Comparison of ENCODE assay signal across 27 cellular contexts in the genomic region with DNA sequence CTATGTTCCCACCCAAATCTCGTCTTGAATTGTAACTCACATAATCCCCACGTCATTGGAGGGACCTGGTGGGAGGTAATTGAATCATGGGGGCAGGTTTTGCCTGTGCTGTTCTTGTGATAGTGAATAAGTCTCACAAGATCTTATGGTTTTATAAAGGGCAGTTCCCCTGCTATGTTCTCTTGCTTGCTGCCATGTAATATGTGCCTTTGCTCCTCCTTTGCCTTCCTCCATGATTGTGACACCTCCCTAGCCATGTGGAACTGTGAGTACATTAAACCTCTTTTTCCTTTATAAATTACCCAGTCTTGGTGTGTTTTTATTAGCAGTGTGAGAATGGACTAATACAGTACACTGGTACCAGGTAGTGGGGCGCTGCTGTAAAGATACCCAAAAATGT.
"Had no signal": no experiment of that assay in that cellular context is flagged by ENCODE, and none has a peak within 500 bp of the region (broad histone marks: within the 10 kb centered on the region; RNA-seq: fewer than 3 reads in every experiment).

No MANE protein-coding gene starts in this region.

- H3K27me3 ChIP-seq: stomach, suprapubic skin, testis, thyroid gland, tibial artery, tibial nerve, transverse colon, upper lobe of left lung, upper lobe of right lung, uterus, vagina had no signal

- H3K4me1 ChIP-seq: stomach, suprapubic skin, testis, thyroid gland, tibial artery, tibial nerve, transverse colon, upper lobe of left lung, upper lobe of right lung, uterus, vagina had no signal

- H3K4me3 ChIP-seq: stomach, suprapubic skin, testis, thoracic aorta, thyroid gland, tibial artery, tibial nerve, transverse colon, upper lobe of left lung, upper lobe of right lung, uterus, vagina had no signal

- DNase-seq: stimulated activated CD4-positive, alpha-beta T cell treated with anti-CD3 and anti-CD28 coated beads, Interleukin-2, amount 100 ng/mL, for 48 hours; stimulated activated CD4-positive, alpha-beta T cell treated with anti-CD3 and anti-CD28 coated beads, Interleukin-4, amount 100 ng/mL, for 1 hour; stimulated activated CD4-positive, alpha-beta T cell treated with anti-CD3 and anti-CD28 coated beads, Interleukin-4, amount 100 ng/mL, for 24 hours; stimulated activated CD4-positive, alpha-beta T cell treated with anti-CD3 and anti-CD28 coated beads, Interleukin-4, amount 100 ng/mL, for 4 hours; stimulated activated CD8-positive, alpha-beta memory T cell treated with anti-CD3 and anti-CD28 coated beads, Interleukin-4, amount 100 ng/mL, for 48 hours; stimulated activated naive B cell treated with anti-CD40 and anti-IgM and Interleukin-4, amounts not matched to agents 10 μg/mL and 1 μg/mL and 100 μg/mL, for 72 hours; stimulated activated naive CD4-positive, alpha-beta T cell; stimulated activated naive CD4-positive, alpha-beta T cell treated with Interleukin-2 at 50 U/mL for 16 hours; stimulated activated naive CD8-positive, alpha-beta T cell treated with anti-CD3 and anti-CD28 coated beads, Interleukin-15, amount 100 ng/mL, for 72 hours; stimulated activated naive CD8-positive, alpha-beta T cell treated with anti-CD3 and anti-CD28 coated beads, Interleukin-15, Interleukin-2, amounts not matched to agents 100 U/mL and 50 U/mL, for 24 hours; stomach; substantia nigra; testis; thyroid gland; tibial artery; transverse colon; trophoblast cell; upper lobe of left lung; upper lobe of right lung; uterus had no signal

- ATAC-seq: stimulated activated effector memory CD8-positive, alpha-beta T cell treated with anti-CD3 and anti-CD28 coated beads, Interleukin-12 subunit alpha, Interleukin-12 subunit beta, amount 100 ng/mL, for 72 hours; stimulated activated memory B cell treated with anti-CD40 and anti-IgM and Interleukin-4, amounts not matched to agents 10 μg/mL and 1 μg/mL and 100 μg/mL, for 72 hours; stimulated activated naive B cell treated with anti-CD40 and anti-IgM and Interleukin-4, amounts not matched to agents 10 μg/mL and 1 μg/mL and 100 μg/mL, for 72 hours; stimulated activated naive CD8-positive, alpha-beta T cell treated with anti-CD3 and anti-CD28 coated beads, Interleukin-15, amount 100 ng/mL, for 72 hours; stimulated activated naive CD8-positive, alpha-beta T cell treated with anti-CD3 and anti-CD28 coated beads, Interleukin-15, Interleukin-2, amounts not matched to agents 100 U/mL and 50 U/mL, for 24 hours; upper lobe of right lung had no signal

- H3K9me3 ChIP-seq: testis, thoracic aorta, thyroid gland, transverse colon, uterus, vagina had no signal

- H3K27ac ChIP-seq: stomach, suprapubic skin, testis, thoracic aorta, thyroid gland, tibial artery, tibial nerve, transverse colon, upper lobe of left lung, upper lobe of right lung, uterus, vagina had no signal

- FAIRE-seq: urothelium cell line had no signal

- H3K36me3 ChIP-seq: stomach, suprapubic skin, thoracic aorta, thyroid gland, tibial artery, tibial nerve, transverse colon, upper lobe of left lung, upper lobe of right lung, uterus, vagina had no signal
